9 cellular contexts compared by ENCODE assay signal in the genomic region with DNA sequence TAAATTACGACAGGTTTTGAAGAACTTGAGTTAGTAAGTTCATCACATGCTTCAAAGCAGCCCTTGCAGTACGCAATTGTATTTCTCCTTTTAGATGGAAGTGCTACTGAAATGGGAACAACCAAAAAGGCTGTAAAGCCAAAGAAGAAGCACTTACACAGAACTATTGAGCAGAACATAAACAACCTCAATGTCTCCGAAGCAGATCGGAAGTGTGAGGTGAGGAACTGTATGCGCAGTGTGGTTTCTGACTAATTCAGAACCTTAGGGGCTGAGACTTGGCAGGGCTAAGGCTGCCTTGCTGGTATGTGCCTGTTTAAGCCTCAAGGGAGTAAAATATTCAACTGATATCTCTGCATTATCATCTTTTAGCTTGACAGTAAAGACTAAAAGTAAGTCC. TPM values are rescaled to one million over a fixed set of nuclear protein-coding genes. Genes with fewer than 3 reads are reported as not detected.
DNase-seq lines count a peak whose midpoint lies in the region; ATAC-seq, FAIRE-seq and TF ChIP-seq lines count a peak whose summit lies in the region.
"Had no signal": no experiment of that assay in that cellular context is flagged by ENCODE, and none has a peak within 500 bp of the region (broad histone marks: within the 10 kb centered on the region; RNA-seq: fewer than 3 reads in every experiment).

No MANE protein-coding gene starts in this region.

- H3K9me3 ChIP-seq in astrocyte (ENCODE audit: insufficient read depth, low read depth, low read length) (no peaks in the 10 kb centered on the region), upper lobe of right lung (no peaks in the 10 kb centered on the region)

- CTCF ChIA-PET in RWPE1 (lab: Yijun Ruan, JAX), result no interaction called here

- H3K4me2 ChIP-seq in astrocyte (ENCODE audit: low read length), result no peak overlapping the region

- intact Hi-C loops in upper lobe of right lung (cut with DNase I), result no loop called here

- H3K36me3 Mint-ChIP-seq in astrocyte (ENCODE audit: low read depth, unreplicated experiment), result no peaks in the 10 kb centered on the region

- no peak for FAIRE-seq in astrocyte (lab: Jason Lieb, UNC)

- no peak overlapping the region for H3K4me3 Mint-ChIP-seq in astrocyte (ENCODE audit: unreplicated experiment)

- peak; percentile 57 for DNase-seq in stimulated activated naive CD4-positive, alpha-beta T cell treated with Interleukin-2 at 50 U/mL for 16 hours (lab: John Stamatoyannopoulos, UW)
- DNase-seq in stimulated activated naive CD4-positive, alpha-beta T cell (lab: John Stamatoyannopoulos, UW), result no peak
- DNase-seq in astrocyte (ENCODE audit: low read depth), result peak; percentile 70
- no peak for DNase-seq in upper lobe of right lung
- no peak for DNase-seq in RWPE1 (ENCODE audit: low spot score)
- no peak for DNase-seq in NCI-H2196 (lab: John Stamatoyannopoulos, UW; ENCODE audit: unreplicated experiment)
- DNase-seq in DMS53 (lab: John Stamatoyannopoulos, UW), result no peak

- peaks cover 13% of the 10 kb centered on the region for H3K4me1 ChIP-seq in astrocyte (ENCODE audit: insufficient read depth, low read length)
- H3K4me1 ChIP-seq in upper lobe of right lung, result peaks cover 3% of the 10 kb centered on the region

- no peak overlapping the region for H3K9ac ChIP-seq in astrocyte (ENCODE audit: low read length)

- peaks cover 6% of the 10 kb centered on the region for H3K4me1 Mint-ChIP-seq in astrocyte (ENCODE audit: low read depth, unreplicated experiment)

- no peak overlapping the region for H3K27ac Mint-ChIP-seq in astrocyte (ENCODE audit: unreplicated experiment)

- ATAC-seq in HG03469 (IDR thresholded peaks at IDR 0.05; ENCODE audit: unreplicated experiment) (peak; percentile 81), upper lobe of right lung (peak; percentile 73)
- ATAC-seq: Panc1 had no signal

- no peaks in the 10 kb centered on the region for H3K27me3 ChIP-seq in astrocyte (ENCODE audit: insufficient read depth, low read length)
- H3K27me3 ChIP-seq in upper lobe of right lung, result no peaks in the 10 kb centered on the region

- H3K27ac ChIP-seq in astrocyte (ENCODE audit: low read depth, low read length) (no peak overlapping the region), upper lobe of right lung (no peak overlapping the region), RWPE1 (no peak overlapping the region)

- H3K9me3 Mint-ChIP-seq in astrocyte (ENCODE audit: unreplicated experiment), result no peaks in the 10 kb centered on the region

- peaks cover 4% of the 10 kb centered on the region for H4K20me1 ChIP-seq in astrocyte (ENCODE audit: insufficient read depth, low read length)

- POLR2A ChIA-PET in RWPE1 (lab: Yijun Ruan, JAX; ENCODE audit: low non-redundant PET), result no interaction called here

- H3K4me3 ChIP-seq in astrocyte (ENCODE audit: insufficient read depth, low read depth, low read length) (no peak overlapping the region), upper lobe of right lung (no peak overlapping the region)

- no peak overlapping the region for H2AFZ ChIP-seq in astrocyte (ENCODE audit: low read depth, low read length)

- peaks cover 10% of the 10 kb centered on the region for H3K36me3 ChIP-seq in astrocyte (ENCODE audit: insufficient read depth, low read length)
- H3K36me3 ChIP-seq in upper lobe of right lung, result no peaks in the 10 kb centered on the region

- TF ChIP-seq CTCF in astrocyte (IDR thresholded peaks at IDR 0.05; ENCODE audit: insufficient read depth, low read depth, low read length) (no peak), upper lobe of right lung (IDR thresholded peaks at IDR 0.05) (no peak), RWPE1 (conservative IDR thresholded peaks at IDR 0.05; ENCODE audit: low read depth) (no peak)

- H3K27me3 Mint-ChIP-seq in astrocyte (ENCODE audit: low read depth, unreplicated experiment), result no peaks in the 10 kb centered on the region

- H3K79me2 ChIP-seq in astrocyte (ENCODE audit: insufficient read depth, low read length), result peaks cover 33% of the 10 kb centered on the region

RNA-seq across cellular contexts. Expression of a gene that starts 8.4 kb away (rescaled TPM):
- total RNA-seq in astrocyte (2.5 and 2.8 TPM in 2 replicates), upper lobe of right lung (1.6 TPM)

RNA-seq across cellular contexts. Expression of a gene that starts 18.9 kb away (rescaled TPM):
- 0.10 and 0.45 TPM in 2 replicates for total RNA-seq in astrocyte
- 1.3 TPM for total RNA-seq in upper lobe of right lung

RNA-seq across cellular contexts. Expression of a gene that starts 38.7 kb away (rescaled TPM):
- total RNA-seq in astrocyte (97.3 and 101 TPM in 2 replicates), upper lobe of right lung (91.2 TPM)

Comparison
In these comparisons a context has a peak if more than half of its experiments do, and no peak if none do; other contexts are left out.
1. DNase-seq: peak in stimulated activated naive CD4-positive, alpha-beta T cell treated with Interleukin-2 at 50 U/mL for 16 hours (single experiment) and astrocyte (single experiment); none in stimulated activated naive CD4-positive, alpha-beta T cell (0 of 6), upper lobe of right lung (single experiment), RWPE1 (single experiment), NCI-H2196 (single experiment) and DMS53 (single experiment).